In the genomic region with DNA sequence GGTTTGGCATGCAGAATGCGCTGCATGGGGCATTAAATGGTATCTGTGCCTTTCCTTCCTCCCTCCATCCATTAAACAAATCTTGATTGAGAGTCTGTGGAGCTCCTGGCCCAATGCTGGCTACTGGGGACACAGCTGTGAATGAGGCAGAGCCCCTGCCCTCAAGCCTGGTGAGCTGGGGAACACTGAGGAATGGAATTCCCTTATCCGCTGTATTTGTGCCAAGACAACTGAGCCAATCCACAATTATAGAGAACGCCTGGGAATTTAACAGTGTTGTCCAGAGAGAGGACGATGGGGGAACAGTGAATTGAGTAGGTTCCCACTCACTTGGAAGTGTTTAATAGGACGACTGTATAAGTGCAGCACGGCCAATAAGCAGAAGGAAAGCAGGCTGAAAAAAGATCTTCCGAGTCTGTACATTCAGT, we compare ENCODE assay signal across 1 cellular context.
TF ChIP-seq lines count a peak whose summit lies in the region.

No MANE protein-coding gene starts in this region.

TF ChIP-seq in SK-N-SH treated with all-trans-retinoic acid at 6 μM for 48 hours, 23 proteins besides CTCF, POLR2A, EP300 and RAD21 (continued from another document):
- TF ChIP-seq, protein P1, sequence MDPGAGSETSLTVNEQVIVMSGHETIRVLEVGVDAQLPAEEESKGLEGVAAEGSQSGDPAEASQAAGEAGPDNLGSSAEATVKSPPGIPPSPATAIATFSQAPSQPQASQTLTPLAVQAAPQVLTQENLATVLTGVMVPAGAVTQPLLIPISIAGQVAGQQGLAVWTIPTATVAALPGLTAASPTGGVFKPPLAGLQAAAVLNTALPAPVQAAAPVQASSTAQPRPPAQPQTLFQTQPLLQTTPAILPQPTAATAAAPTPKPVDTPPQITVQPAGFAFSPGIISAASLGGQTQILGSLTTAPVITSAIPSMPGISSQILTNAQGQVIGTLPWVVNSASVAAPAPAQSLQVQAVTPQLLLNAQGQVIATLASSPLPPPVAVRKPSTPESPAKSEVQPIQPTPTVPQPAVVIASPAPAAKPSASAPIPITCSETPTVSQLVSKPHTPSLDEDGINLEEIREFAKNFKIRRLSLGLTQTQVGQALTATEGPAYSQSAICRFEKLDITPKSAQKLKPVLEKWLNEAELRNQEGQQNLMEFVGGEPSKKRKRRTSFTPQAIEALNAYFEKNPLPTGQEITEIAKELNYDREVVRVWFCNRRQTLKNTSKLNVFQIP (CRISPR knock-in tag; IDR thresholded peaks at IDR 0.05; ENCODE audit: borderline replicate concordance, low read depth), result no peak
- TF ChIP-seq CSDC2 (CRISPR knock-in tag; IDR thresholded peaks at IDR 0.05), result no peak
- TF ChIP-seq TOX (CRISPR knock-in tag; IDR thresholded peaks at IDR 0.05; ENCODE audit: borderline replicate concordance), result no peak
- no peak for TF ChIP-seq TCF4 (CRISPR knock-in tag; IDR thresholded peaks at IDR 0.05; ENCODE audit: borderline replicate concordance)
- no peak for TF ChIP-seq CSRNP3 (CRISPR knock-in tag; IDR thresholded peaks at IDR 0.05)
- no peak for TF ChIP-seq BACH2 (CRISPR knock-in tag; IDR thresholded peaks at IDR 0.05; ENCODE audit: borderline replicate concordance)
- TF ChIP-seq ZNF70 (CRISPR knock-in tag; IDR thresholded peaks at IDR 0.05), result no peak
- TF ChIP-seq SNAI2 (CRISPR knock-in tag; IDR thresholded peaks at IDR 0.05), result no peak
- no peak for TF ChIP-seq GLIS3 (CRISPR knock-in tag; IDR thresholded peaks at IDR 0.05)
- no peak for TF ChIP-seq ESRRG (CRISPR knock-in tag; IDR thresholded peaks at IDR 0.05)
- TF ChIP-seq ARNTL (CRISPR knock-in tag; IDR thresholded peaks at IDR 0.05; ENCODE audit: borderline replicate concordance, low read depth), result no peak
